Comparison of ENCODE assay signal across 1 cellular context in the genomic region with DNA sequence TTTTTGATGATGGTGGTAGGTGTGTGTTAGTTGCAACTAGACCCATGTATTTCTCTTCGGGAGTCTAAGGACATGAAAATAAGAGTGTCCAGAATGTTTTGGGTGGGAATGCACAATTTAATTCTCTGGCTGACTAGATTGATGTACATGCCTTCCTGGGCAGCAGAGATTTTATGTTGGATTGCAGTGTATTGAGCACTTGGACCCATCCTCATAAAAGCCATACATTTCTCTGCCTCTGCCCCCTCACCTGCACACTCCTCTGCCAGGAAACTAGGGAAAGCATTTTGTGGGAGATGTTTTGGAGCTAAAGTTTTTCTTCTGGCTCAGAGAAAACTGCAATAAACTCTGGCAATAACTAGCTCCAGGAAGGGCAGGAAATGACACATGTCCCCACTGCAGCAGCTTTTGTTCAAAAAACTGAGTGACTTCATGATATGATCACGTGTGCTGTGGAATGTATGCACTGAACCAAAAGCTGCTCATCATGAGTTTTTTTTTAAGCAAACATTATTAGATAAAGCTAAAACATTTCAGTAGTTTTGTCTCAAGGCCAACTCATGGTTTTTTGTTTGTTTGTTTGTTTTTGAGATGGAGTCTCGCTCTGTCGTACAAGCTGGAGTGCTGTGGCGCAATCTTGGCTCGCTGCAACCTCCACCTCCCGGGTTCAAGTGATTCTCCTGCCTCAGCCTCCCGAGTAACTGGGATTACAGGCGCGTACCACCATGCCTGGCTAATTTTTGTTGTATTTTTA.
TF ChIP-seq lines count a peak whose summit lies in the region.

No MANE protein-coding gene starts in this region.

TF ChIP-seq in GM23338, 12 proteins besides CTCF, POLR2A, EP300 and RAD21 (continued from another document):
- TF ChIP-seq, protein P1, sequence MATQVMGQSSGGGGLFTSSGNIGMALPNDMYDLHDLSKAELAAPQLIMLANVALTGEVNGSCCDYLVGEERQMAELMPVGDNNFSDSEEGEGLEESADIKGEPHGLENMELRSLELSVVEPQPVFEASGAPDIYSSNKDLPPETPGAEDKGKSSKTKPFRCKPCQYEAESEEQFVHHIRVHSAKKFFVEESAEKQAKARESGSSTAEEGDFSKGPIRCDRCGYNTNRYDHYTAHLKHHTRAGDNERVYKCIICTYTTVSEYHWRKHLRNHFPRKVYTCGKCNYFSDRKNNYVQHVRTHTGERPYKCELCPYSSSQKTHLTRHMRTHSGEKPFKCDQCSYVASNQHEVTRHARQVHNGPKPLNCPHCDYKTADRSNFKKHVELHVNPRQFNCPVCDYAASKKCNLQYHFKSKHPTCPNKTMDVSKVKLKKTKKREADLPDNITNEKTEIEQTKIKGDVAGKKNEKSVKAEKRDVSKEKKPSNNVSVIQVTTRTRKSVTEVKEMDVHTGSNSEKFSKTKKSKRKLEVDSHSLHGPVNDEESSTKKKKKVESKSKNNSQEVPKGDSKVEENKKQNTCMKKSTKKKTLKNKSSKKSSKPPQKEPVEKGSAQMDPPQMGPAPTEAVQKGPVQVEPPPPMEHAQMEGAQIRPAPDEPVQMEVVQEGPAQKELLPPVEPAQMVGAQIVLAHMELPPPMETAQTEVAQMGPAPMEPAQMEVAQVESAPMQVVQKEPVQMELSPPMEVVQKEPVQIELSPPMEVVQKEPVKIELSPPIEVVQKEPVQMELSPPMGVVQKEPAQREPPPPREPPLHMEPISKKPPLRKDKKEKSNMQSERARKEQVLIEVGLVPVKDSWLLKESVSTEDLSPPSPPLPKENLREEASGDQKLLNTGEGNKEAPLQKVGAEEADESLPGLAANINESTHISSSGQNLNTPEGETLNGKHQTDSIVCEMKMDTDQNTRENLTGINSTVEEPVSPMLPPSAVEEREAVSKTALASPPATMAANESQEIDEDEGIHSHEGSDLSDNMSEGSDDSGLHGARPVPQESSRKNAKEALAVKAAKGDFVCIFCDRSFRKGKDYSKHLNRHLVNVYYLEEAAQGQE (IDR thresholded peaks at IDR 0.05; ENCODE audit: unreplicated experiment), result no peak
- TF ChIP-seq, protein P2, sequence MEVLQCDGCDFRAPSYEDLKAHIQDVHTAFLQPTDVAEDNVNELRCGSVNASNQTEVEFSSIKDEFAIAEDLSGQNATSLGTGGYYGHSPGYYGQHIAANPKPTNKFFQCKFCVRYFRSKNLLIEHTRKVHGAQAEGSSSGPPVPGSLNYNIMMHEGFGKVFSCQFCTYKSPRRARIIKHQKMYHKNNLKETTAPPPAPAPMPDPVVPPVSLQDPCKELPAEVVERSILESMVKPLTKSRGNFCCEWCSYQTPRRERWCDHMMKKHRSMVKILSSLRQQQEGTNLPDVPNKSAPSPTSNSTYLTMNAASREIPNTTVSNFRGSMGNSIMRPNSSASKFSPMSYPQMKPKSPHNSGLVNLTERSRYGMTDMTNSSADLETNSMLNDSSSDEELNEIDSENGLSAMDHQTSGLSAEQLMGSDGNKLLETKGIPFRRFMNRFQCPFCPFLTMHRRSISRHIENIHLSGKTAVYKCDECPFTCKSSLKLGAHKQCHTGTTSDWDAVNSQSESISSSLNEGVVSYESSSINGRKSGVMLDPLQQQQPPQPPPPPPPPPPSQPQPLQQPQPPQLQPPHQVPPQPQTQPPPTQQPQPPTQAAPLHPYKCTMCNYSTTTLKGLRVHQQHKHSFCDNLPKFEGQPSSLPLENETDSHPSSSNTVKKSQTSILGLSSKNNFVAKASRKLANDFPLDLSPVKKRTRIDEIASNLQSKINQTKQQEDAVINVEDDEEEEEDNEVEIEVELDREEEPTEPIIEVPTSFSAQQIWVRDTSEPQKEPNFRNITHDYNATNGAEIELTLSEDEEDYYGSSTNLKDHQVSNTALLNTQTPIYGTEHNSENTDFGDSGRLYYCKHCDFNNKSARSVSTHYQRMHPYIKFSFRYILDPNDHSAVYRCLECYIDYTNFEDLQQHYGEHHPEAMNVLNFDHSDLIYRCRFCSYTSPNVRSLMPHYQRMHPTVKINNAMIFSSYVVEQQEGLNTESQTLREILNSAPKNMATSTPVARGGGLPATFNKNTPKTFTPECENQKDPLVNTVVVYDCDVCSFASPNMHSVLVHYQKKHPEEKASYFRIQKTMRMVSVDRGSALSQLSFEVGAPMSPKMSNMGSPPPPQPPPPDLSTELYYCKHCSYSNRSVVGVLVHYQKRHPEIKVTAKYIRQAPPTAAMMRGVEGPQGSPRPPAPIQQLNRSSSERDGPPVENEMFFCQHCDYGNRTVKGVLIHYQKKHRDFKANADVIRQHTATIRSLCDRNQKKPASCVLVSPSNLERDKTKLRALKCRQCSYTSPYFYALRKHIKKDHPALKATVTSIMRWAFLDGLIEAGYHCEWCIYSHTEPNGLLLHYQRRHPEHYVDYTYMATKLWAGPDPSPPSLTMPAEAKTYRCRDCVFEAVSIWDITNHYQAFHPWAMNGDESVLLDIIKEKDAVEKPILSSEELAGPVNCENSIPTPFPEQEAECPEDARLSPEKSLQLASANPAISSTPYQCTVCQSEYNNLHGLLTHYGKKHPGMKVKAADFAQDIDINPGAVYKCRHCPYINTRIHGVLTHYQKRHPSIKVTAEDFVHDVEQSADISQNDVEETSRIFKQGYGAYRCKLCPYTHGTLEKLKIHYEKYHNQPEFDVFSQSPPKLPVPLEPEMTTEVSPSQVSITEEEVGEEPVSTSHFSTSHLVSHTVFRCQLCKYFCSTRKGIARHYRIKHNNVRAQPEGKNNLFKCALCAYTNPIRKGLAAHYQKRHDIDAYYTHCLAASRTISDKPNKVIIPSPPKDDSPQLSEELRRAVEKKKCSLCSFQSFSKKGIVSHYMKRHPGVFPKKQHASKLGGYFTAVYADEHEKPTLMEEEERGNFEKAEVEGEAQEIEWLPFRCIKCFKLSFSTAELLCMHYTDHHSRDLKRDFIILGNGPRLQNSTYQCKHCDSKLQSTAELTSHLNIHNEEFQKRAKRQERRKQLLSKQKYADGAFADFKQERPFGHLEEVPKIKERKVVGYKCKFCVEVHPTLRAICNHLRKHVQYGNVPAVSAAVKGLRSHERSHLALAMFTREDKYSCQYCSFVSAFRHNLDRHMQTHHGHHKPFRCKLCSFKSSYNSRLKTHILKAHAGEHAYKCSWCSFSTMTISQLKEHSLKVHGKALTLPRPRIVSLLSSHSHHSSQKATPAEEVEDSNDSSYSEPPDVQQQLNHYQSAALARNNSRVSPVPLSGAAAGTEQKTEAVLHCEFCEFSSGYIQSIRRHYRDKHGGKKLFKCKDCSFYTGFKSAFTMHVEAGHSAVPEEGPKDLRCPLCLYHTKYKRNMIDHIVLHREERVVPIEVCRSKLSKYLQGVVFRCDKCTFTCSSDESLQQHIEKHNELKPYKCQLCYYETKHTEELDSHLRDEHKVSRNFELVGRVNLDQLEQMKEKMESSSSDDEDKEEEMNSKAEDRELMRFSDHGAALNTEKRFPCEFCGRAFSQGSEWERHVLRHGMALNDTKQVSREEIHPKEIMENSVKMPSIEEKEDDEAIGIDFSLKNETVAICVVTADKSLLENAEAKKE (CRISPR knock-in tag; IDR thresholded peaks at IDR 0.05), result no peak
- no peak for TF ChIP-seq ZNF331 (CRISPR knock-in tag; IDR thresholded peaks at IDR 0.05; ENCODE audit: low read depth)
- TF ChIP-seq JUNB (IDR thresholded peaks at IDR 0.05; ENCODE audit: unreplicated experiment), result no peak
